ENCODE assay signal across 24 cellular contexts in genomic region chr4:75637827-75638226, GRCh38. TPM values are rescaled to one million over a fixed set of nuclear protein-coding genes. Genes with fewer than 3 reads are reported as not detected.
A peak's percentile ranks its signal among the peaks of the same experiment; 100 is the strongest.
DNase-seq lines count a peak whose midpoint lies in the region; ATAC-seq and TF ChIP-seq lines count a peak whose summit lies in the region.
"Had no signal": no experiment of that assay in that cellular context is flagged by ENCODE, and none has a peak within 500 bp of the region (broad histone marks: within the 10 kb centered on the region; RNA-seq: fewer than 3 reads in every experiment).

No MANE protein-coding gene starts in this region.

- H3K27ac ChIP-seq in CD8-positive, alpha-beta T cell (ENCODE audit: low read depth, low read length): no peak overlapping the region
- H3K27ac ChIP-seq in SK-N-MC (peak overlapping the region; percentile 55; the same call in 1 of the 2 replicates), left lung (no peak overlapping the region)
- H3K27ac ChIP-seq: HL-60 had no signal

- no peaks in the 10 kb centered on the region for H3K27me3 ChIP-seq in CD8-positive, alpha-beta T cell (ENCODE audit: insufficient read depth, low read length)
- no peaks in the 10 kb centered on the region for H3K27me3 ChIP-seq in left lung

- no peaks in the 10 kb centered on the region for H3K9me3 ChIP-seq in CD8-positive, alpha-beta T cell (ENCODE audit: low read length)
- H3K9me3 ChIP-seq in SK-N-MC (ENCODE audit: low read depth, low read length) (no peaks in the 10 kb centered on the region), left lung (no peaks in the 10 kb centered on the region)

- no peak for ATAC-seq in activated CD4-positive, alpha-beta T cell treated with anti-CD3 and anti-CD28 coated beads for 36 hours
- ATAC-seq in CD8-positive, alpha-beta T cell: no peak
- ATAC-seq in esophagus mucosa: peak; percentile 85
- no peak for ATAC-seq in left lung

- no peak overlapping the region for H3K4me3 ChIP-seq in CD8-positive, alpha-beta T cell (ENCODE audit: low read depth, low read length)
- H3K4me3 ChIP-seq in SK-N-MC (no peak overlapping the region), left lung (no peak overlapping the region)

- no peaks in the 10 kb centered on the region for H3K4me1 Mint-ChIP-seq in activated CD4-positive, alpha-beta T cell treated with anti-CD3 and anti-CD28 coated beads, Interleukin-2, amount 10 ng/mL, durations not matched to agents 7 days and 5 days
- H3K4me1 Mint-ChIP-seq in activated CD4-positive, alpha-beta T cell treated with anti-CD3 and anti-CD28 coated beads for 36 hours: peaks cover 11% of the 10 kb centered on the region
- H3K4me1 Mint-ChIP-seq in CD8-positive, alpha-beta T cell (ENCODE audit: low read depth): no peaks in the 10 kb centered on the region

- no peaks in the 10 kb centered on the region for H3K9me3 Mint-ChIP-seq in activated CD4-positive, alpha-beta T cell treated with anti-CD3 and anti-CD28 coated beads, Interleukin-2, amount 10 ng/mL, durations not matched to agents 7 days and 5 days
- no peaks in the 10 kb centered on the region for H3K9me3 Mint-ChIP-seq in activated CD4-positive, alpha-beta T cell treated with anti-CD3 and anti-CD28 coated beads for 36 hours (ENCODE audit: low read depth)
- H3K9me3 Mint-ChIP-seq in CD8-positive, alpha-beta T cell: no peaks in the 10 kb centered on the region
- H3K9me3 Mint-ChIP-seq: CD14-positive monocyte had no signal

- no peak overlapping the region for H3K9ac ChIP-seq in SK-N-MC (ENCODE audit: insufficient read length)

- peaks cover 19% of the 10 kb centered on the region for H3K36me3 Mint-ChIP-seq in activated CD4-positive, alpha-beta T cell treated with anti-CD3 and anti-CD28 coated beads, Interleukin-2, amount 10 ng/mL, durations not matched to agents 7 days and 5 days (ENCODE audit: low read depth)
- peaks cover 17% of the 10 kb centered on the region for H3K36me3 Mint-ChIP-seq in activated CD4-positive, alpha-beta T cell treated with anti-CD3 and anti-CD28 coated beads for 36 hours (ENCODE audit: low read depth)
- peaks cover 13% of the 10 kb centered on the region for H3K36me3 Mint-ChIP-seq in CD8-positive, alpha-beta T cell

- no peak for TF ChIP-seq CTCF in CD8-positive, alpha-beta T cell (IDR thresholded peaks at IDR 0.05)
- no peak for TF ChIP-seq CTCF in left lung (IDR thresholded peaks at IDR 0.05)

- peak overlapping the region; percentile 16 for H3K27ac Mint-ChIP-seq in activated CD4-positive, alpha-beta T cell treated with anti-CD3 and anti-CD28 coated beads, Interleukin-2, amount 10 ng/mL, durations not matched to agents 7 days and 5 days
- H3K27ac Mint-ChIP-seq in activated CD4-positive, alpha-beta T cell treated with anti-CD3 and anti-CD28 coated beads for 36 hours: no peak overlapping the region
- H3K27ac Mint-ChIP-seq in CD8-positive, alpha-beta T cell: peak overlapping the region; percentile 15
- H3K27ac Mint-ChIP-seq: CD14-positive monocyte had no signal

- H3K27me3 Mint-ChIP-seq in activated CD4-positive, alpha-beta T cell treated with anti-CD3 and anti-CD28 coated beads, Interleukin-2, amount 10 ng/mL, durations not matched to agents 7 days and 5 days: no peaks in the 10 kb centered on the region
- H3K27me3 Mint-ChIP-seq in activated CD4-positive, alpha-beta T cell treated with anti-CD3 and anti-CD28 coated beads for 36 hours: no peaks in the 10 kb centered on the region
- H3K27me3 Mint-ChIP-seq in CD8-positive, alpha-beta T cell (ENCODE audit: low read depth): no peaks in the 10 kb centered on the region

- H3K36me3 ChIP-seq in CD8-positive, alpha-beta T cell (ENCODE audit: insufficient read depth, low read length): no peaks in the 10 kb centered on the region
- H3K36me3 ChIP-seq in SK-N-MC (ENCODE audit: insufficient read depth, low read length) (peaks cover 28% of the 10 kb centered on the region), left lung (peaks cover 0 to 5% of the 10 kb centered on the region in 2 donors)

- intact Hi-C loops in activated CD4-positive, alpha-beta T cell treated with anti-CD3 and anti-CD28 coated beads for 36 hours (cut with DNase I, micrococcal nuclease): no loop called here
- intact Hi-C loops in CD8-positive, alpha-beta T cell (cut with DNase I, micrococcal nuclease): loop anchor here in 1 of 2 experiments (10.0 kb wide), 2 partner anchors 307 to 1517 kb away; partner anchors contain the start of genes CCNG2 and NAAA
- intact Hi-C loops in left lung (cut with DNase I): no loop called here

- POLR2A ChIA-PET in activated CD4-positive, alpha-beta T cell treated with anti-CD3 and anti-CD28 coated beads, Interleukin-2, amount 10 ng/mL, durations not matched to agents 7 days and 5 days (lab: Charles Lee): no interaction called here
- POLR2A ChIA-PET in activated CD4-positive, alpha-beta T cell treated with anti-CD3 and anti-CD28 coated beads for 36 hours (lab: Charles Lee): no interaction called here
- POLR2A ChIA-PET in CD8-positive, alpha-beta T cell (lab: Charles Lee): no interaction called here

- CTCF ChIA-PET in activated CD4-positive, alpha-beta T cell treated with anti-CD3 and anti-CD28 coated beads, Interleukin-2, amount 10 ng/mL, durations not matched to agents 7 days and 5 days (lab: Charles Lee): interaction anchor here (1.2 to 2.3 kb wide), 2 partner anchors 10 to 11 kb away, joined by 3 to 6 read pairs; no protein-coding TSS in a partner anchor
- CTCF ChIA-PET in activated CD4-positive, alpha-beta T cell treated with anti-CD3 and anti-CD28 coated beads for 36 hours (lab: Charles Lee): interaction anchor here (0.7 kb wide), 1 partner anchor 11 kb away, joined by 3 read pairs; no protein-coding TSS in a partner anchor
- CTCF ChIA-PET in CD8-positive, alpha-beta T cell (lab: Charles Lee): interaction anchor here (0.9 kb wide), 1 partner anchor 19 kb away, joined by 3 read pairs; no protein-coding TSS in a partner anchor

- no peaks in the 10 kb centered on the region for H3K4me1 ChIP-seq in CD8-positive, alpha-beta T cell (ENCODE audit: insufficient read depth, low read length)
- peaks cover 0 to 5% of the 10 kb centered on the region in 2 donors for H3K4me1 ChIP-seq in left lung

- no peak overlapping the region for H3K4me3 Mint-ChIP-seq in activated CD4-positive, alpha-beta T cell treated with anti-CD3 and anti-CD28 coated beads, Interleukin-2, amount 10 ng/mL, durations not matched to agents 7 days and 5 days
- no peak overlapping the region for H3K4me3 Mint-ChIP-seq in activated CD4-positive, alpha-beta T cell treated with anti-CD3 and anti-CD28 coated beads for 36 hours
- no peak overlapping the region for H3K4me3 Mint-ChIP-seq in CD8-positive, alpha-beta T cell
- H3K4me3 Mint-ChIP-seq: CD14-positive monocyte had no signal

- DNase-seq in activated CD4-positive, alpha-beta T cell treated with anti-CD3 and anti-CD28 coated beads, Interleukin-2, amount 10 ng/mL, durations not matched to agents 7 days and 5 days: no peak
- no peak for DNase-seq in activated CD4-positive, alpha-beta T cell treated with anti-CD3 and anti-CD28 coated beads for 36 hours
- DNase-seq in CD8-positive, alpha-beta T cell: no peak
- DNase-seq in SK-N-MC (ENCODE audit: low read depth, low spot score): no peak
- no peak for DNase-seq in NCI-H510A treated with DMSO at 0.1 percent for 48 hours (lab: John Stamatoyannopoulos, UW)
- DNase-seq in SW480 (ENCODE audit: low spot score): no peak
- DNase-seq in left lung: no peak
- DNase-seq: 8988T, DMS 273 treated with DMSO at 0.1 percent for 48 hours, GOT3, HCEC 1CT, KBM-7, MM.1S, NCI-H1092 treated with DMSO at 0.1 percent for 48 hours, NCI-H1436 treated with DMSO at 0.1 percent for 48 hours, NCI-H1930, NCI-H226, NCI-H526, Right ventricle myocardium superior had no signal

RNA-seq across cellular contexts. Expression of gene CDKL2, which starts 7.5 kb away (rescaled TPM):
- under 1 TPM; 0.74 to 1.00 TPM for total RNA-seq in activated CD4-positive, alpha-beta T cell treated with anti-CD3 and anti-CD28 coated beads, Interleukin-2, amount 10 ng/mL, durations not matched to agents 7 days and 5 days
- under 1 TPM; 0.62 to 0.91 TPM for total RNA-seq in activated CD4-positive, alpha-beta T cell treated with anti-CD3 and anti-CD28 coated beads for 36 hours
- 1 to 10 TPM in 1 of 2 experiments, under 1 TPM in 1; 0.89 to 1.4 TPM for total RNA-seq in CD8-positive, alpha-beta T cell
- total RNA-seq in esophagus mucosa: 0.56 TPM
- 10 to 100 TPM; 12.5 to 22.6 TPM for total RNA-seq in left lung
- total RNA-seq: HT-29, SK-MEL-5 had no signal

RNA-seq across cellular contexts. Expression of gene G3BP2, which starts 35.4 kb away (rescaled TPM):
- 100 to 1,000 TPM; 135 to 137 TPM for total RNA-seq in activated CD4-positive, alpha-beta T cell treated with anti-CD3 and anti-CD28 coated beads, Interleukin-2, amount 10 ng/mL, durations not matched to agents 7 days and 5 days
- 100 to 1,000 TPM; 127 to 137 TPM for total RNA-seq in activated CD4-positive, alpha-beta T cell treated with anti-CD3 and anti-CD28 coated beads for 36 hours
- 100 to 1,000 TPM; 410 TPM for total RNA-seq in CD8-positive, alpha-beta T cell
- total RNA-seq in esophagus mucosa: 47.2 TPM
- 100 to 1,000 TPM; 105 to 119 TPM for total RNA-seq in left lung
